Comparison of ENCODE assay signal across 19 cellular contexts in the genomic region with DNA sequence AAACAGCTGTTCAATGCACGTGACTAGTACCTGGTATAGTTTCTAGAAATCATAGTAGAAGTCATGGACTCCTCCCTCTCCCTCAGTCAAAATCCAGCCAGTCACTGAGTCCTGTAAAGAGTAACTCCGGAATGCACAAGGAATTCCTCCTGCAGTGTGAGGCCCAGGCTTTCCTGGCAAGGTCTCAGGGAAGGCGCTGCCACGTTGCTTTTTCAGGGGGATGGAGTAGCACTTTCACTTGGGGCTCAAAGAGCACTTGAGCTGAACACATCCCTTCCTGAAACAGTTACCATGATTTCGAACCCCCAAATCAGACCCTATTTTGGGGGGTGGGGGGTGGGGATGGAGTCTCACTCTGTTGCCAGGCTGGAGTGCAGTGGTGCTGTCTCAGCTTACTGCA. TPM values are rescaled to one million over a fixed set of nuclear protein-coding genes. Genes with fewer than 3 reads are reported as not detected.
DNase-seq lines count a peak whose midpoint lies in the region; ATAC-seq, FAIRE-seq and TF ChIP-seq lines count a peak whose summit lies in the region.
"Had no signal": no experiment of that assay in that cellular context is flagged by ENCODE, and none has a peak within 500 bp of the region (broad histone marks: within the 10 kb centered on the region; RNA-seq: fewer than 3 reads in every experiment).

No MANE protein-coding gene starts in this region.

- peak; percentile 11 for DNase-seq in HTR-8/SVneo (ENCODE audit: insufficient read length, low spot score)
- peak; percentile 77 for DNase-seq in choroid plexus epithelial cell (ENCODE audit: low read depth)
- DNase-seq in islet precursor cell = peak; percentile 67
- no peak for DNase-seq in upper lobe of right lung
- no peak for DNase-seq in sigmoid colon
- DNase-seq in NCI-H69 (lab: John Stamatoyannopoulos, UW) = no peak
- DNase-seq: activated naive CD4-positive, alpha-beta T cell; DMS 273 treated with DMSO at 0.1 percent for 48 hours; dorsolateral prefrontal cortex; esophagus squamous epithelium; left ventricle myocardium superior; NCI-H2227 treated with DMSO at 0.1 percent for 48 hours; pancreas; small intestine; stimulated activated CD4-positive, alpha-beta T cell treated with anti-CD3 and anti-CD28 coated beads, Interleukin-4, amount 100 ng/mL, for 4 hours; stimulated activated CD8-positive, alpha-beta memory T cell treated with anti-CD3 and anti-CD28 coated beads, Interleukin-4, amount 100 ng/mL, for 48 hours; SW 1271 had no signal

- no peak for TF ChIP-seq EP300 in sigmoid colon (IDR thresholded peaks at IDR 0.05)

- H3K27ac ChIP-seq in upper lobe of right lung (no peak overlapping the region), sigmoid colon (no peak overlapping the region)
- H3K27ac ChIP-seq: BLaER1 treated with 17β-estradiol and CSF1 and Interleukin-3, amounts not matched to agents 10 nM and 100 nM; dorsolateral prefrontal cortex; esophagus squamous epithelium; pancreas had no signal

- no peak for FAIRE-seq in HTR-8/SVneo (lab: Jason Lieb, UNC)
- FAIRE-seq: pancreas, small intestine had no signal

- ATAC-seq in upper lobe of right lung (peak; percentile 52), GM19035 (IDR thresholded peaks at IDR 0.05; ENCODE audit: unreplicated experiment) (no peak)
- ATAC-seq: left ventricle myocardium superior, pancreas had no signal

- no peak for TF ChIP-seq POLR2A in sigmoid colon (IDR thresholded peaks at IDR 0.05)

- H3K9me3 ChIP-seq in upper lobe of right lung (no peaks in the 10 kb centered on the region), sigmoid colon (no peaks in the 10 kb centered on the region)
- H3K9me3 ChIP-seq: esophagus squamous epithelium, pancreas had no signal

- H3K36me3 ChIP-seq in upper lobe of right lung = no peaks in the 10 kb centered on the region
- no peaks in the 10 kb centered on the region for H3K36me3 ChIP-seq in sigmoid colon
- H3K36me3 ChIP-seq: BLaER1 treated with 17β-estradiol and CSF1 and Interleukin-3, amounts not matched to agents 10 nM and 100 nM; esophagus squamous epithelium; pancreas had no signal

- no peak overlapping the region for H3K4me3 ChIP-seq in choroid plexus epithelial cell (ENCODE audit: low read depth, low read length)
- H3K4me3 ChIP-seq in upper lobe of right lung = no peak overlapping the region
- no peak overlapping the region for H3K4me3 ChIP-seq in sigmoid colon
- H3K4me3 ChIP-seq: BLaER1 treated with 17β-estradiol and CSF1 and Interleukin-3, amounts not matched to agents 10 nM and 100 nM; dorsolateral prefrontal cortex; esophagus squamous epithelium; pancreas had no signal

- no peaks in the 10 kb centered on the region for H3K4me1 ChIP-seq in upper lobe of right lung
- H3K4me1 ChIP-seq in sigmoid colon = no peaks in the 10 kb centered on the region
- H3K4me1 ChIP-seq: esophagus squamous epithelium, pancreas had no signal

- WGBS in sigmoid colon, 2 donors = 64 to 68% methylated on average over 5 of the region's 5 CpGs

- intact Hi-C loops in upper lobe of right lung (cut with DNase I) = no loop called here
- intact Hi-C loops in sigmoid colon (cut with DNase I) = no loop called here

- no peaks in the 10 kb centered on the region for H3K27me3 ChIP-seq in upper lobe of right lung
- no peaks in the 10 kb centered on the region for H3K27me3 ChIP-seq in sigmoid colon
- H3K27me3 ChIP-seq: BLaER1 treated with 17β-estradiol and CSF1 and Interleukin-3, amounts not matched to agents 10 nM and 100 nM; dorsolateral prefrontal cortex; esophagus squamous epithelium; pancreas had no signal

- TF ChIP-seq CTCF in choroid plexus epithelial cell (conservative IDR thresholded peaks at IDR 0.05; ENCODE audit: low read depth, low read length) = no peak
- TF ChIP-seq CTCF in upper lobe of right lung (IDR thresholded peaks at IDR 0.05) = no peak
- no peak for TF ChIP-seq CTCF in sigmoid colon (IDR thresholded peaks at IDR 0.05)

RNA-seq across cellular contexts. Expression of a gene that starts 26.4 kb away (rescaled TPM):
- total RNA-seq in upper lobe of right lung (17.0 TPM), sigmoid colon (10 to 100 TPM in 1 of 4 donors, 1 to 10 TPM in 3; 6.0 to 11.7 (median 8.8) TPM)
- polyA plus RNA-seq in sigmoid colon = 10 to 100 TPM in 1 of 3 donors, 1 to 10 TPM in 2; 7.8 to 21.2 (median 9.9) TPM

Comparison
In these comparisons a context has a peak if more than half of its experiments do, and no peak if none do; other contexts are left out.
1. DNase-seq: peak in HTR-8/SVneo (single experiment), choroid plexus epithelial cell (single experiment) and islet precursor cell (single experiment); none in upper lobe of right lung (single experiment), sigmoid colon (single experiment) and NCI-H69 (single experiment).